ENCODE assay signal across 8 cellular contexts in the genomic region with DNA sequence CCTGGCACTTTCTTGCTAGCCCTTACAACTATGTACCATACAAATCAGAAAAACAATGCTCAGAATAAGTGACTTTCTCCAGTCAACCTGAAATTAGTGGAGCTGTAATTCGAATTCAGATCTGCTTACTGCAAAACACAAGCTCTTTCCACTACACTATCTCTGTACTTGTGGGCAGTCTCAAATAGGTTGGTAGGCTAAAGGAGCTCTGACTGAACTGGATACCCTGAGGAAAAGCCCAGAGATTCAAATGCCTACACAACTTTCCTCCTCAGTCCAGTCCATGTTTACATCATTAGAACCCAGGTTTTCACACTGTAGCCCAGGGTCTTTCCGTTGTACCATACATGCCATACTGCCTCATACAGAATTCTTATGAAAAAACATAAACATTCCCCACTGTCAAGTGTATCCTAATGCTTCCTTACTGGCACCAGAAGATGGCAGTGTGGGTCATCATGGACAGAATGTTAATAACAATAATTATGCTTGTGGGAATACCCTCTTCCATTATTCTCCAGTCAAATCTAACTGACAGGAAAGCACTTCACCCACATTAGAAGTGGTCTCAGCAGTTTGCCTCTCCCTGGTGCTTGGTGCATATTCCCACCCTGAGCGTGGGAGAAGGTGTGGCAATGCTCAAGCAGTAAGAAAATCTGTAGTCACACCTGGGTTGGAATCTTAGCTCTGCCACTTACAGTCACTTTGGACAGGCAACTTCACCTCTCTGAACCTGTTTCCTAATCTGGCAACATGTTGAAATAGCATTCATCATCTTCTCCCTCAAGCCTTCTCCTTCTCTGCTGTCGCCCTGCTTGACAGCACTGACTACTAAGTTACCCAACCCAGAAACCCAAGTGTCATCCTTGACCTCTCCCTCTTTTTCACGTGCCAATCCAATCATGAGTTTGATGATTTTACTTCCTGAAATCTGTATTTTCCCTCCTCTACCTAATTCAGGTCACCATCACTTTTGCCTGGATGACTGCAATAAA. TPM values are rescaled to one million over a fixed set of nuclear protein-coding genes. Genes with fewer than 3 reads are reported as not detected.
DNase-seq lines count a peak whose midpoint lies in the region; ATAC-seq and TF ChIP-seq lines count a peak whose summit lies in the region.

No MANE protein-coding gene starts in this region.

- H3K27me3 Mint-ChIP-seq in activated CD4-positive, alpha-beta T cell treated with anti-CD3 and anti-CD28 coated beads, Interleukin-2, amount 10 ng/mL, durations not matched to agents 24 days and 14 days = peaks cover 44% of the 10 kb centered on the region

- H3K9me3 Mint-ChIP-seq in activated CD4-positive, alpha-beta T cell treated with anti-CD3 and anti-CD28 coated beads, Interleukin-2, amount 10 ng/mL, durations not matched to agents 24 days and 14 days = no peaks in the 10 kb centered on the region
- H3K9me3 Mint-ChIP-seq in stimulated activated effector memory CD8-positive, alpha-beta T cell treated with anti-CD3 and anti-CD28 coated beads, Interleukin-12 subunit alpha, Interleukin-12 subunit beta, amount 100 ng/mL, for 72 hours = no peaks in the 10 kb centered on the region

- peak; percentile 61 for TF ChIP-seq CTCF in GM13976 (IDR thresholded peaks at IDR 0.05; ENCODE audit: borderline replicate concordance, control extremely low read depth, extremely low read depth, insufficient read depth, missing control alignments)

- no peak for ATAC-seq in stimulated activated effector memory CD8-positive, alpha-beta T cell treated with anti-CD3 and anti-CD28 coated beads, Interleukin-12 subunit alpha, Interleukin-12 subunit beta, amount 100 ng/mL, for 72 hours
- ATAC-seq in HG02588 (IDR thresholded peaks at IDR 0.05; ENCODE audit: unreplicated experiment) = no peak

- DNase-seq in Ammon's horn (ENCODE audit: low spot score) = peak; percentile 76
- DNase-seq in GM13976 (ENCODE audit: low spot score) = peak; percentile 28
- peak; percentile 35 for DNase-seq in NCI-H2196 (lab: John Stamatoyannopoulos, UW; ENCODE audit: unreplicated experiment)
- DNase-seq in activated CD4-positive, alpha-beta T cell treated with anti-CD3 and anti-CD28 coated beads, Interleukin-2, amount 10 ng/mL, durations not matched to agents 24 days and 14 days = peak; percentile 59
- peak; percentile 64 for DNase-seq in glomerular visceral epithelial cell (ENCODE audit: extremely low spot score)
- DNase-seq in renal cortical epithelial cell (ENCODE audit: low read depth) = peak; percentile 67
- no peak for DNase-seq in stimulated activated effector memory CD8-positive, alpha-beta T cell treated with anti-CD3 and anti-CD28 coated beads, Interleukin-12 subunit alpha, Interleukin-12 subunit beta, amount 100 ng/mL, for 72 hours (ENCODE audit: low spot score in 2 of 2)

- in situ Hi-C loops in GM13976 (cut with MboI; ENCODE audit: low sequenced_read_pairs, unreplicated experiment) = loop anchor here (25.0 kb wide), 1 partner anchor 560 kb away; a partner anchor contains a TSS

- H3K36me3 Mint-ChIP-seq in activated CD4-positive, alpha-beta T cell treated with anti-CD3 and anti-CD28 coated beads, Interleukin-2, amount 10 ng/mL, durations not matched to agents 24 days and 14 days (ENCODE audit: low read depth) = no peaks in the 10 kb centered on the region
- no peaks in the 10 kb centered on the region for H3K36me3 Mint-ChIP-seq in stimulated activated effector memory CD8-positive, alpha-beta T cell treated with anti-CD3 and anti-CD28 coated beads, Interleukin-12 subunit alpha, Interleukin-12 subunit beta, amount 100 ng/mL, for 72 hours

- H3K4me1 Mint-ChIP-seq in activated CD4-positive, alpha-beta T cell treated with anti-CD3 and anti-CD28 coated beads, Interleukin-2, amount 10 ng/mL, durations not matched to agents 24 days and 14 days = peaks cover 3% of the 10 kb centered on the region
- H3K4me1 Mint-ChIP-seq in stimulated activated effector memory CD8-positive, alpha-beta T cell treated with anti-CD3 and anti-CD28 coated beads, Interleukin-12 subunit alpha, Interleukin-12 subunit beta, amount 100 ng/mL, for 72 hours = no peaks in the 10 kb centered on the region

- H3K4me3 Mint-ChIP-seq in activated CD4-positive, alpha-beta T cell treated with anti-CD3 and anti-CD28 coated beads, Interleukin-2, amount 10 ng/mL, durations not matched to agents 24 days and 14 days = no peak overlapping the region
- H3K4me3 Mint-ChIP-seq in stimulated activated effector memory CD8-positive, alpha-beta T cell treated with anti-CD3 and anti-CD28 coated beads, Interleukin-12 subunit alpha, Interleukin-12 subunit beta, amount 100 ng/mL, for 72 hours = no peak overlapping the region

- intact Hi-C loops in activated CD4-positive, alpha-beta T cell treated with anti-CD3 and anti-CD28 coated beads, Interleukin-2, amount 10 ng/mL, durations not matched to agents 24 days and 14 days (cut with micrococcal nuclease) = loop anchor here (2.0 kb wide), 1 partner anchor 169 kb away; no protein-coding TSS in a partner anchor

- H3K27ac Mint-ChIP-seq in activated CD4-positive, alpha-beta T cell treated with anti-CD3 and anti-CD28 coated beads, Interleukin-2, amount 10 ng/mL, durations not matched to agents 24 days and 14 days = no peak overlapping the region
- H3K27ac Mint-ChIP-seq in stimulated activated effector memory CD8-positive, alpha-beta T cell treated with anti-CD3 and anti-CD28 coated beads, Interleukin-12 subunit alpha, Interleukin-12 subunit beta, amount 100 ng/mL, for 72 hours = no peak overlapping the region

RNA-seq across cellular contexts. Expression of a gene that starts 14.4 kb away (rescaled TPM):
- 3.9 and 4.3 TPM in 2 replicates for total RNA-seq in activated CD4-positive, alpha-beta T cell treated with anti-CD3 and anti-CD28 coated beads, Interleukin-2, amount 10 ng/mL, durations not matched to agents 24 days and 14 days
- 21.9 and 48.9 TPM in 2 replicates for total RNA-seq in renal cortical epithelial cell

Comparison
In these comparisons a context has a peak if more than half of its experiments do, and no peak if none do; other contexts are left out.
1. DNase-seq: peak in Ammon's horn (single experiment), GM13976 (single experiment), NCI-H2196 (single experiment), activated CD4-positive, alpha-beta T cell treated with anti-CD3 and anti-CD28 coated beads, Interleukin-2, amount 10 ng/mL, durations not matched to agents 24 days and 14 days (single experiment), glomerular visceral epithelial cell (single experiment) and renal cortical epithelial cell (single experiment); none in stimulated activated effector memory CD8-positive, alpha-beta T cell treated with anti-CD3 and anti-CD28 coated beads, Interleukin-12 subunit alpha, Interleukin-12 subunit beta, amount 100 ng/mL, for 72 hours (0 of 2).